Comparison of ENCODE assay signal across 1 cellular context in the genomic region with DNA sequence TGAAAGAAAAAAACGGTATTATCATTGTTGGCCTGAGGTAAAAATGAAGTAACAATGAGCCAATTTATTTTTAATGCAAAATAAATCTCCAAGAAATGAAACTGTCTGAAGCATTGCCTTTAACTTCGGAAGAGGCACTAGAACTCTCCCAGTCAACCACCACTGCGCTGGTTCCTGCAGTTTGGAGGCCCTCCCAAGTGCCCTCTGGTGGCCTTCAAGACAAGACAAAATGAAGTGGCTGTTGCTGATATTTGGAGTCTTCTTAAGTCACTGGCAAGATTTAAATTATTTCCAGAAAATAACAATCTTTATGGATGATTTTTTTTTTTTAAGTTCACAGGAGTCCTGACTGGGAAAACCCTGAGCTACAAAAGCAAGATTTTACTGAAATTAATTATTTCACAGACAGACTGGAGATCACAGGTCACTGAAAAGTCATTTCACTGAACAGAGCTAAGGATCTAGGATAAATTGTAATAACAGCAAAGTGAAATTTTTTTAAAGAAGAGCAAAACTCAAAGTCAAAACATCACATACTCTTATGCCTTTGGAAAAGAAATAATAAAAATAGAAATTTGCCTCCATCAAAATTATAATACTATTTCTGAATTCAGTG.
TF ChIP-seq lines count a peak whose summit lies in the region.

No MANE protein-coding gene starts in this region.

TF ChIP-seq in WTC11, 78 proteins besides CTCF, POLR2A, EP300 and RAD21 (continued from another document):
- TF ChIP-seq, protein P1, sequence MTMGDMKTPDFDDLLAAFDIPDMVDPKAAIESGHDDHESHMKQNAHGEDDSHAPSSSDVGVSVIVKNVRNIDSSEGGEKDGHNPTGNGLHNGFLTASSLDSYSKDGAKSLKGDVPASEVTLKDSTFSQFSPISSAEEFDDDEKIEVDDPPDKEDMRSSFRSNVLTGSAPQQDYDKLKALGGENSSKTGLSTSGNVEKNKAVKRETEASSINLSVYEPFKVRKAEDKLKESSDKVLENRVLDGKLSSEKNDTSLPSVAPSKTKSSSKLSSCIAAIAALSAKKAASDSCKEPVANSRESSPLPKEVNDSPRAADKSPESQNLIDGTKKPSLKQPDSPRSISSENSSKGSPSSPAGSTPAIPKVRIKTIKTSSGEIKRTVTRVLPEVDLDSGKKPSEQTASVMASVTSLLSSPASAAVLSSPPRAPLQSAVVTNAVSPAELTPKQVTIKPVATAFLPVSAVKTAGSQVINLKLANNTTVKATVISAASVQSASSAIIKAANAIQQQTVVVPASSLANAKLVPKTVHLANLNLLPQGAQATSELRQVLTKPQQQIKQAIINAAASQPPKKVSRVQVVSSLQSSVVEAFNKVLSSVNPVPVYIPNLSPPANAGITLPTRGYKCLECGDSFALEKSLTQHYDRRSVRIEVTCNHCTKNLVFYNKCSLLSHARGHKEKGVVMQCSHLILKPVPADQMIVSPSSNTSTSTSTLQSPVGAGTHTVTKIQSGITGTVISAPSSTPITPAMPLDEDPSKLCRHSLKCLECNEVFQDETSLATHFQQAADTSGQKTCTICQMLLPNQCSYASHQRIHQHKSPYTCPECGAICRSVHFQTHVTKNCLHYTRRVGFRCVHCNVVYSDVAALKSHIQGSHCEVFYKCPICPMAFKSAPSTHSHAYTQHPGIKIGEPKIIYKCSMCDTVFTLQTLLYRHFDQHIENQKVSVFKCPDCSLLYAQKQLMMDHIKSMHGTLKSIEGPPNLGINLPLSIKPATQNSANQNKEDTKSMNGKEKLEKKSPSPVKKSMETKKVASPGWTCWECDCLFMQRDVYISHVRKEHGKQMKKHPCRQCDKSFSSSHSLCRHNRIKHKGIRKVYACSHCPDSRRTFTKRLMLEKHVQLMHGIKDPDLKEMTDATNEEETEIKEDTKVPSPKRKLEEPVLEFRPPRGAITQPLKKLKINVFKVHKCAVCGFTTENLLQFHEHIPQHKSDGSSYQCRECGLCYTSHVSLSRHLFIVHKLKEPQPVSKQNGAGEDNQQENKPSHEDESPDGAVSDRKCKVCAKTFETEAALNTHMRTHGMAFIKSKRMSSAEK (CRISPR knock-in tag; IDR thresholded peaks at IDR 0.05; ENCODE audit: borderline replicate concordance), result no peak
- TF ChIP-seq ETV6 (CRISPR knock-in tag; IDR thresholded peaks at IDR 0.05) (no peak), MYBL2 (CRISPR knock-in tag; IDR thresholded peaks at IDR 0.05) (no peak), ELF4 (CRISPR knock-in tag; IDR thresholded peaks at IDR 0.05; ENCODE audit: low read depth) (no peak), SP1 (CRISPR knock-in tag; conservative IDR thresholded peaks at IDR 0.05) (no peak)
- TF ChIP-seq, protein P2, sequence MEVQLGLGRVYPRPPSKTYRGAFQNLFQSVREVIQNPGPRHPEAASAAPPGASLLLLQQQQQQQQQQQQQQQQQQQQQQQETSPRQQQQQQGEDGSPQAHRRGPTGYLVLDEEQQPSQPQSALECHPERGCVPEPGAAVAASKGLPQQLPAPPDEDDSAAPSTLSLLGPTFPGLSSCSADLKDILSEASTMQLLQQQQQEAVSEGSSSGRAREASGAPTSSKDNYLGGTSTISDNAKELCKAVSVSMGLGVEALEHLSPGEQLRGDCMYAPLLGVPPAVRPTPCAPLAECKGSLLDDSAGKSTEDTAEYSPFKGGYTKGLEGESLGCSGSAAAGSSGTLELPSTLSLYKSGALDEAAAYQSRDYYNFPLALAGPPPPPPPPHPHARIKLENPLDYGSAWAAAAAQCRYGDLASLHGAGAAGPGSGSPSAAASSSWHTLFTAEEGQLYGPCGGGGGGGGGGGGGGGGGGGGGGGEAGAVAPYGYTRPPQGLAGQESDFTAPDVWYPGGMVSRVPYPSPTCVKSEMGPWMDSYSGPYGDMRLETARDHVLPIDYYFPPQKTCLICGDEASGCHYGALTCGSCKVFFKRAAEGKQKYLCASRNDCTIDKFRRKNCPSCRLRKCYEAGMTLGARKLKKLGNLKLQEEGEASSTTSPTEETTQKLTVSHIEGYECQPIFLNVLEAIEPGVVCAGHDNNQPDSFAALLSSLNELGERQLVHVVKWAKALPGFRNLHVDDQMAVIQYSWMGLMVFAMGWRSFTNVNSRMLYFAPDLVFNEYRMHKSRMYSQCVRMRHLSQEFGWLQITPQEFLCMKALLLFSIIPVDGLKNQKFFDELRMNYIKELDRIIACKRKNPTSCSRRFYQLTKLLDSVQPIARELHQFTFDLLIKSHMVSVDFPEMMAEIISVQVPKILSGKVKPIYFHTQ (CRISPR knock-in tag; IDR thresholded peaks at IDR 0.05), result no peak
- TF ChIP-seq, protein P3, sequence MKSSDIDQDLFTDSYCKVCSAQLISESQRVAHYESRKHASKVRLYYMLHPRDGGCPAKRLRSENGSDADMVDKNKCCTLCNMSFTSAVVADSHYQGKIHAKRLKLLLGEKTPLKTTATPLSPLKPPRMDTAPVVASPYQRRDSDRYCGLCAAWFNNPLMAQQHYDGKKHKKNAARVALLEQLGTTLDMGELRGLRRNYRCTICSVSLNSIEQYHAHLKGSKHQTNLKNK (CRISPR knock-in tag; IDR thresholded peaks at IDR 0.05), result no peak
